1 cellular context compared by ENCODE assay signal in the genomic region with DNA sequence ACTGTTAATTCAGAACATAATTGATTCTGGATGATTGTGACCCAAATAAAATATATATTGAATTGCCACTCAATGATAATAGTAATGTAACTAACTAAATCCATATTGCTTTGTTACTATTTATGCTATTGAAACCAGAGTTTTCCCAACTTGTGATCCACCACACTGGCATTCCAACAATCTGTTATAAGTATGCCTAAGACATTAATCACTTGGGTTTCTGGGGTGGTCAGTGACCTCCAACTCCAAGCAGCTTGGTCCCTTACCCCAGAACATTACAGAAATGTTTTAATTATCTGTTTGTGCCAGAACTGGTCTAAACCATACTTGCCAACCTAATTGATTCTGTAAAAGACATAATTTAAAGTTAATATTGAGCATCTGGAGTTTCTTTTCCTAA.
TF ChIP-seq lines count a peak whose summit lies in the region.

No MANE protein-coding gene starts in this region.

TF ChIP-seq in SK-N-SH treated with all-trans-retinoic acid at 6 μM for 48 hours, 23 proteins besides CTCF, POLR2A, EP300 and RAD21 (continued from another document):
- TF ChIP-seq, protein P1, sequence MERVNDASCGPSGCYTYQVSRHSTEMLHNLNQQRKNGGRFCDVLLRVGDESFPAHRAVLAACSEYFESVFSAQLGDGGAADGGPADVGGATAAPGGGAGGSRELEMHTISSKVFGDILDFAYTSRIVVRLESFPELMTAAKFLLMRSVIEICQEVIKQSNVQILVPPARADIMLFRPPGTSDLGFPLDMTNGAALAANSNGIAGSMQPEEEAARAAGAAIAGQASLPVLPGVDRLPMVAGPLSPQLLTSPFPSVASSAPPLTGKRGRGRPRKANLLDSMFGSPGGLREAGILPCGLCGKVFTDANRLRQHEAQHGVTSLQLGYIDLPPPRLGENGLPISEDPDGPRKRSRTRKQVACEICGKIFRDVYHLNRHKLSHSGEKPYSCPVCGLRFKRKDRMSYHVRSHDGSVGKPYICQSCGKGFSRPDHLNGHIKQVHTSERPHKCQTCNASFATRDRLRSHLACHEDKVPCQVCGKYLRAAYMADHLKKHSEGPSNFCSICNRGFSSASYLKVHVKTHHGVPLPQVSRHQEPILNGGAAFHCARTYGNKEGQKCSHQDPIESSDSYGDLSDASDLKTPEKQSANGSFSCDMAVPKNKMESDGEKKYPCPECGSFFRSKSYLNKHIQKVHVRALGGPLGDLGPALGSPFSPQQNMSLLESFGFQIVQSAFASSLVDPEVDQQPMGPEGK (CRISPR knock-in tag; IDR thresholded peaks at IDR 0.05; ENCODE audit: borderline replicate concordance) = no peak
- no peak for TF ChIP-seq SNAI2 (CRISPR knock-in tag; IDR thresholded peaks at IDR 0.05)
- no peak for TF ChIP-seq ZNF8 (CRISPR knock-in tag; IDR thresholded peaks at IDR 0.05)
- TF ChIP-seq ARNTL (CRISPR knock-in tag; IDR thresholded peaks at IDR 0.05; ENCODE audit: borderline replicate concordance, low read depth) = no peak
- no peak for TF ChIP-seq TOX (CRISPR knock-in tag; IDR thresholded peaks at IDR 0.05; ENCODE audit: borderline replicate concordance)
- TF ChIP-seq ZC3H10 (CRISPR knock-in tag; IDR thresholded peaks at IDR 0.05) = no peak
- no peak for TF ChIP-seq GLIS3 (CRISPR knock-in tag; IDR thresholded peaks at IDR 0.05)
- no peak for TF ChIP-seq ZNF565 (CRISPR knock-in tag; conservative IDR thresholded peaks at IDR 0.05; ENCODE audit: low read depth)
- no peak for TF ChIP-seq ESRRG (CRISPR knock-in tag; IDR thresholded peaks at IDR 0.05)
- TF ChIP-seq CREB5 (CRISPR knock-in tag; IDR thresholded peaks at IDR 0.05; ENCODE audit: low read depth) = no peak
